In genomic region chr4:184891765-184892164, GRCh38 we compare ENCODE assay signal across 20 cellular contexts.
DNase-seq lines count a peak whose midpoint lies in the region; ATAC-seq, FAIRE-seq and TF ChIP-seq lines count a peak whose summit lies in the region.
"Had no signal": no experiment of that assay in that cellular context is flagged by ENCODE, and none has a peak within 500 bp of the region (broad histone marks: within the 10 kb centered on the region; RNA-seq: fewer than 3 reads in every experiment).

No MANE protein-coding gene starts in this region.

- no peak for TF ChIP-seq RAD21 in HepG2 (CRISPR knock-in tag; IDR thresholded peaks at IDR 0.05)

- POLR2A ChIA-PET in HepG2 (lab: Yijun Ruan, JAX), result no interaction called here

- H3K4me2 ChIP-seq in HepG2 (ENCODE audit: low read depth, low read length), result no peak overlapping the region
- H3K4me2 ChIP-seq: GM23338 had no signal

- H3K4me3 ChIP-seq in adipocyte (ENCODE audit: low read length) (no peak overlapping the region), HepG2 (replicated peaks in 1 of 3; ENCODE audit: insufficient read depth in 1 of 3, low read depth in 2 of 3, low read length in 3 of 3) (no peak overlapping the region), subcutaneous abdominal adipose tissue (ENCODE audit: low read depth in 1 of 5, low read length in 5 of 5) (no peak overlapping the region), testis (no peak overlapping the region), breast epithelium (no peak overlapping the region), spleen (no peak overlapping the region)
- H3K4me3 ChIP-seq: GM23338 had no signal

- DNase-seq in NCI-H526 (lab: John Stamatoyannopoulos, UW) (peak; percentile 84 to 89), adipocyte (ENCODE audit: low read depth) (peak; percentile 9), HepG2 (ENCODE audit: low spot score) (no peak), testis (no peak), germinal center (ENCODE audit: low spot score) (no peak), breast epithelium (ENCODE audit: low spot score in 2 of 2) (no peak), spleen (no peak)
- DNase-seq: Caco-2; CD4-positive, CD25-positive, alpha-beta regulatory T cell; CD8-positive, alpha-beta T cell; DMS153; DND-41; H9 had no signal

- H3K27ac ChIP-seq in HepG2 (ENCODE audit: extremely low read length, insufficient read depth, low read length) (no peak overlapping the region), subcutaneous abdominal adipose tissue (ENCODE audit: low read depth, low read length) (peak overlapping the region; percentile 97), testis (no peak overlapping the region), breast epithelium (no peak overlapping the region), spleen (no peak overlapping the region)
- H3K27ac ChIP-seq: C4-2B had no signal

- FAIRE-seq in HepG2 (lab: Jason Lieb, UNC), result no peak
- FAIRE-seq: G401.6, GM12892, GM19239 had no signal

- ATAC-seq in HepG2, result peak; percentile 38; the same call in 1 of the 3 replicates
- ATAC-seq: CD8-positive, alpha-beta T cell; GM23338; HCT116 had no signal

- CTCF ChIA-PET in HepG2 (lab: Yijun Ruan, JAX; ENCODE audit: low intra/inter-chr PET ratio, low total read pairs), result no interaction called here

- no peaks in the 10 kb centered on the region for H4K20me1 ChIP-seq in HepG2 (ENCODE audit: insufficient read depth, low read length)

- in situ Hi-C loops in HepG2 (cut with HindIII; ENCODE audit: extremely low pct_ligation_motif_present, low pct_unique_long_range_greater_than_20kb), result no loop called here

- H3K9ac ChIP-seq in adipocyte (ENCODE audit: low read length) (no peak overlapping the region), HepG2 (ENCODE audit: insufficient read depth, low read depth, low read length) (no peak overlapping the region), subcutaneous abdominal adipose tissue (ENCODE audit: low read length in 5 of 5) (no peak overlapping the region)

- H3K36me3 ChIP-seq in adipocyte (ENCODE audit: control insufficient read depth, insufficient read depth, low read length, severe bottlenecking) (no peaks in the 10 kb centered on the region), HepG2 (replicated peaks in 1 of 2; ENCODE audit: control insufficient read depth in 1 of 2, insufficient read depth in 2 of 2, low read length in 2 of 2) (no peaks in the 10 kb centered on the region), subcutaneous abdominal adipose tissue (ENCODE audit: control insufficient read depth in 5 of 5, insufficient read depth in 5 of 5, low read length in 5 of 5) (no peaks in the 10 kb centered on the region), testis (ENCODE audit: low read depth, missing control alignments) (no peaks in the 10 kb centered on the region), breast epithelium (no peaks in the 10 kb centered on the region), spleen (no peaks in the 10 kb centered on the region)

- H3K27me3 ChIP-seq in adipocyte (replicated peaks; ENCODE audit: control insufficient read depth, insufficient read depth, low read length) (no peaks in the 10 kb centered on the region), HepG2 (ENCODE audit: control insufficient read depth in 1 of 2, insufficient read depth in 2 of 2, low read length in 2 of 2) (no peaks in the 10 kb centered on the region), subcutaneous abdominal adipose tissue (ENCODE audit: control insufficient read depth in 5 of 5, insufficient read depth in 4 of 5, low read length in 5 of 5) (no peaks in the 10 kb centered on the region), testis (no peaks in the 10 kb centered on the region), breast epithelium (no peaks in the 10 kb centered on the region), spleen (replicated peaks in 1 of 7) (peaks cover 0 to 20% (median 0%) of the 10 kb centered on the region in 7 donors)

- intact Hi-C loops in HepG2 (cut with micrococcal nuclease; ENCODE audit: unreplicated experiment), result no loop called here
- intact Hi-C loops in testis (cut with DNase I; ENCODE audit: low total_unique reads), result no loop called here
- intact Hi-C loops in breast epithelium (cut with DNase I; ENCODE audit: low total_unique reads), result no loop called here
- intact Hi-C loops in spleen (cut with DNase I; ENCODE audit: low total_unique reads), result no loop called here

- H3K9me3 ChIP-seq in adipocyte (ENCODE audit: control insufficient read depth, low read length) (no peaks in the 10 kb centered on the region), HepG2 (ENCODE audit: low read length) (no peaks in the 10 kb centered on the region), subcutaneous abdominal adipose tissue (ENCODE audit: control insufficient read depth in 5 of 5, low read length in 5 of 5) (peaks cover 0 to 4% (median 0%) of the 10 kb centered on the region in 5 donors), testis (no peaks in the 10 kb centered on the region), breast epithelium (no peaks in the 10 kb centered on the region), spleen (peaks cover 0 to 9% (median 0%) of the 10 kb centered on the region in 8 donors)
- H3K9me3 ChIP-seq: Caco-2 had no signal

- H3K79me2 ChIP-seq in HepG2 (ENCODE audit: insufficient read depth, low read length), result no peaks in the 10 kb centered on the region

- H3K4me1 ChIP-seq in adipocyte (ENCODE audit: control insufficient read depth, insufficient read depth, low read length) (peaks cover 55% of the 10 kb centered on the region), HepG2 (ENCODE audit: insufficient read depth, low read length) (peaks cover 63% of the 10 kb centered on the region), subcutaneous abdominal adipose tissue (ENCODE audit: control insufficient read depth in 5 of 5, insufficient read depth in 5 of 5, low read length in 5 of 5) (peaks cover 3 to 69% (median 56%) of the 10 kb centered on the region in 5 donors), testis (no peaks in the 10 kb centered on the region), breast epithelium (no peaks in the 10 kb centered on the region), spleen (peaks cover 0 to 32% (median 3%) of the 10 kb centered on the region in 6 donors)
- H3K4me1 ChIP-seq: Caco-2 had no signal

- 58% methylated on average over 2 of the region's 2 CpGs for WGBS in HepG2 (ENCODE audit: low lambda C conversion rate)
- 93 to 98% methylated on average over 2 of the region's 2 CpGs for WGBS in testis, 2 donors
- 95 to 98% (median 96%) methylated on average over 2 of the region's 2 CpGs for WGBS in spleen, 5 donors

- BruUV-seq in HepG2 (replicated peaks; lab: Mats Ljungman, UMichigan), result no TSS peak

- TF ChIP-seq POLR2A in HepG2 (IDR thresholded peaks at IDR 0.05; ENCODE audit: insufficient read depth in 1 of 2, low read depth in 2 of 2, low read length in 2 of 2), result no peak
- TF ChIP-seq POLR2A in testis (IDR thresholded peaks at IDR 0.05), result no peak
- TF ChIP-seq POLR2A in breast epithelium (IDR thresholded peaks at IDR 0.05), result no peak
- no peak for TF ChIP-seq POLR2A in spleen (IDR thresholded peaks at IDR 0.05)

- TF ChIP-seq EP300 in HepG2 (IDR thresholded peaks at IDR 0.05; ENCODE audit: low read depth in 2 of 2, low read length in 2 of 2) (no peak), HepG2 (CRISPR knock-in tag; IDR thresholded peaks at IDR 0.05; ENCODE audit: borderline replicate concordance) (no peak)

- no peak overlapping the region for H2AFZ ChIP-seq in HepG2 (ENCODE audit: low read length)
- H2AFZ ChIP-seq: GM23338 had no signal

- TF ChIP-seq CTCF in HepG2 (CRISPR knock-in tag; IDR thresholded peaks at IDR 0.05) (no peak), testis (IDR thresholded peaks at IDR 0.05) (no peak), breast epithelium (IDR thresholded peaks at IDR 0.05) (no peak), spleen (IDR thresholded peaks at IDR 0.05 in 8 of 11, conservative IDR thresholded peaks at IDR 0.05 in 3 of 11) (no peak)

TF ChIP-seq in HepG2, 621 proteins besides CTCF, POLR2A, EP300 and RAD21:
- TF ChIP-seq DZIP1 (CRISPR knock-in tag; IDR thresholded peaks at IDR 0.05), result no peak
- no peak for TF ChIP-seq ZFYVE20 (CRISPR knock-in tag; IDR thresholded peaks at IDR 0.05; ENCODE audit: borderline replicate concordance, low read depth)
- no peak for TF ChIP-seq ZNF224 (CRISPR knock-in tag; IDR thresholded peaks at IDR 0.05)
- TF ChIP-seq ZNF205 (CRISPR knock-in tag; IDR thresholded peaks at IDR 0.05), result no peak
- no peak for TF ChIP-seq ONECUT2 (CRISPR knock-in tag; IDR thresholded peaks at IDR 0.05)
- TF ChIP-seq U2AF2 (IDR thresholded peaks at IDR 0.05; ENCODE audit: low read depth, low read length), result no peak
- TF ChIP-seq NR2F2 (IDR thresholded peaks at IDR 0.05; ENCODE audit: borderline replicate concordance, low read depth), result no peak

Comparison
In these comparisons a context has a peak if more than half of its experiments do, and no peak if none do; other contexts are left out.
1. DNase-seq: peak in NCI-H526 (2 of 2) and adipocyte (single experiment); none in HepG2 (single experiment), testis (single experiment), germinal center (single experiment), breast epithelium (0 of 2) and spleen (single experiment).